ENCODE assay signal across 19 cellular contexts in genomic region chr12:59118356-59118755, GRCh38.
"Had no signal": no experiment of that assay in that cellular context is flagged by ENCODE, and none has a peak within 500 bp of the region (broad histone marks: within the 10 kb centered on the region; RNA-seq: fewer than 3 reads in every experiment).

No MANE protein-coding gene starts in this region.

- ATAC-seq: Panc1, T-cell had no signal

- DNase-seq: IMR-90, Karpas-422, KG1, MG63, NCI-H1092, NCI-H1105 treated with DMSO at 0.1 percent for 48 hours, NCI-H1417 treated with DMSO at 0.1 percent for 48 hours, NCI-H146, NCI-H1694 treated with DMSO at 0.1 percent for 48 hours, NCI-H1930, NCI-H2081, NCI-H2171, NCI-H226, NCI-H774, SHP77, SK-N-SH, SW 1271, T-cell had no signal
